In genomic region chr5:110289213-110289810, GRCh38 we compare ENCODE assay signal across 24 cellular contexts.
"Had no signal": no experiment of that assay in that cellular context is flagged by ENCODE, and none has a peak within 500 bp of the region (broad histone marks: within the 10 kb centered on the region; RNA-seq: fewer than 3 reads in every experiment).

No MANE protein-coding gene starts in this region.

- H3K4me3 Mint-ChIP-seq: activated naive CD4-positive, alpha-beta T cell treated with anti-CD3 and anti-CD28 coated beads, Interleukin-2, amount 10 ng/mL, durations not matched to agents 7 days and 5 days; naive B cell had no signal

- H3K4me3 ChIP-seq: coronary artery, gastrocnemius medialis, left lung, spleen, suprapubic skin, transverse colon, uterus had no signal

- H3K36me3 ChIP-seq: brain microvascular endothelial cell, gastrocnemius medialis, left lung, neutrophil, spleen, suprapubic skin, transverse colon, uterus had no signal

- H3K4me1 ChIP-seq: gastrocnemius medialis, left lung, parathyroid adenoma, spleen, suprapubic skin, transverse colon, uterus had no signal

- ATAC-seq: activated CD4-positive, CD25-positive, alpha-beta regulatory T cell treated with anti-CD3 and anti-CD28 coated beads, Interleukin-2, amount 50 U/mL, for 24 hours; gastrocnemius medialis; left lung; sciatic nerve had no signal

- H3K27me3 ChIP-seq: brain microvascular endothelial cell, gastrocnemius medialis, left lung, neutrophil, spleen, suprapubic skin, transverse colon, uterus had no signal

- H3K27ac Mint-ChIP-seq: activated naive CD4-positive, alpha-beta T cell treated with anti-CD3 and anti-CD28 coated beads, Interleukin-2, amount 10 ng/mL, durations not matched to agents 7 days and 5 days; naive B cell had no signal

- H3K9ac ChIP-seq: parathyroid adenoma had no signal

- H3K36me3 Mint-ChIP-seq: activated naive CD4-positive, alpha-beta T cell treated with anti-CD3 and anti-CD28 coated beads, Interleukin-2, amount 10 ng/mL, durations not matched to agents 7 days and 5 days; naive B cell had no signal

- H3K27ac ChIP-seq: brain microvascular endothelial cell, coronary artery, gastrocnemius medialis, left lung, neutrophil, parathyroid adenoma, spleen, suprapubic skin, transverse colon, uterus had no signal

- H3K27me3 Mint-ChIP-seq: activated naive CD4-positive, alpha-beta T cell treated with anti-CD3 and anti-CD28 coated beads, Interleukin-2, amount 10 ng/mL, durations not matched to agents 7 days and 5 days; naive B cell had no signal

- H3K4me1 Mint-ChIP-seq: activated naive CD4-positive, alpha-beta T cell treated with anti-CD3 and anti-CD28 coated beads, Interleukin-2, amount 10 ng/mL, durations not matched to agents 7 days and 5 days; naive B cell had no signal

- H3K9me3 ChIP-seq: gastrocnemius medialis, neutrophil, transverse colon, uterus had no signal

- DNase-seq: activated CD4-positive, alpha-beta T cell treated with anti-CD3 and anti-CD28 coated beads, Interleukin-2, amount 50 U/mL, for 1 hour; activated CD8-positive, alpha-beta memory T cell treated with anti-CD3 and anti-CD28 coated beads, Interleukin-2, amount 50 U/mL, for 4 hours; activated effector memory CD4-positive, alpha-beta T cell treated with Interleukin-2 at 50 U/mL for 16 hours; activated naive CD4-positive, alpha-beta T cell treated with anti-CD3 and anti-CD28 coated beads, Interleukin-2, amount 10 ng/mL, durations not matched to agents 7 days and 5 days; activated T-cell treated with anti-CD3 and anti-CD28 coated beads, Interleukin-2, amount 50 U/mL, for 48 hours; aorta; brain microvascular endothelial cell; central memory CD4-positive, alpha-beta T cell; gastrocnemius medialis; head of caudate nucleus; left lung; naive B cell; spleen; stimulated activated naive CD4-positive, alpha-beta T cell treated with Interleukin-2 at 50 U/mL for 16 hours; T-helper 1 cell; T-helper 9 cell; transverse colon; uterus had no signal
